1 cellular context compared by ENCODE assay signal in genomic region chr2:9857814-9858729, GRCh38.
TF ChIP-seq lines count a peak whose summit lies in the region.

No MANE protein-coding gene starts in this region.

TF ChIP-seq in K562, 482 proteins besides CTCF, POLR2A, EP300 and RAD21 (continued from another document):
- TF ChIP-seq RREB1 (CRISPR knock-in tag; IDR thresholded peaks at IDR 0.05) (no peak), CHD7 (IDR thresholded peaks at IDR 0.05; ENCODE audit: low read depth, low read length) (no peak), SRSF9 (IDR thresholded peaks at IDR 0.05; ENCODE audit: borderline replicate concordance, low read depth, low read length) (no peak), TRIM25 (IDR thresholded peaks at IDR 0.05; ENCODE audit: borderline replicate concordance) (no peak), DNMT1 (IDR thresholded peaks at IDR 0.05) (no peak), UBTF (IDR thresholded peaks at IDR 0.05; ENCODE audit: borderline replicate concordance in 1 of 2, low read depth in 2 of 2, low read length in 2 of 2) (no peak), CEBPG (CRISPR knock-in tag; IDR thresholded peaks at IDR 0.05) (no peak), CEBPG (tag; conservative IDR thresholded peaks at IDR 0.05 in 1 of 2, IDR thresholded peaks at IDR 0.05 in 1 of 2) (no peak), CBX3 (IDR thresholded peaks at IDR 0.05; ENCODE audit: borderline replicate concordance in 1 of 2, low read length in 2 of 2) (peak in 1 of 2 experiments; percentile 71; a peak in 1 of 3 replicates), ZNF551 (CRISPR knock-in tag; IDR thresholded peaks at IDR 0.05) (no peak), CBX5 (IDR thresholded peaks at IDR 0.05; ENCODE audit: borderline replicate concordance, low read depth) (0 out of 2 replicates have a peak, but pooled peaks have one; percentile 84), RBM15 (IDR thresholded peaks at IDR 0.05; ENCODE audit: insufficient read depth, low read length) (no peak), ATF6 (CRISPR knock-in tag; IDR thresholded peaks at IDR 0.05) (no peak), FOXJ2 (tag; IDR thresholded peaks at IDR 0.05) (no peak), LEF1 (IDR thresholded peaks at IDR 0.05) (no peak), ADNP (tag; IDR thresholded peaks at IDR 0.05) (no peak), TCF7 (IDR thresholded peaks at IDR 0.05; ENCODE audit: borderline replicate concordance) (no peak), ZNF280A (IDR thresholded peaks at IDR 0.05; ENCODE audit: low read depth, partially characterized antibody) (peak; percentile 62), STAG1 (CRISPR knock-in tag; IDR thresholded peaks at IDR 0.05; ENCODE audit: borderline replicate concordance) (no peak)
